1 cellular context compared by ENCODE assay signal in the genomic region with DNA sequence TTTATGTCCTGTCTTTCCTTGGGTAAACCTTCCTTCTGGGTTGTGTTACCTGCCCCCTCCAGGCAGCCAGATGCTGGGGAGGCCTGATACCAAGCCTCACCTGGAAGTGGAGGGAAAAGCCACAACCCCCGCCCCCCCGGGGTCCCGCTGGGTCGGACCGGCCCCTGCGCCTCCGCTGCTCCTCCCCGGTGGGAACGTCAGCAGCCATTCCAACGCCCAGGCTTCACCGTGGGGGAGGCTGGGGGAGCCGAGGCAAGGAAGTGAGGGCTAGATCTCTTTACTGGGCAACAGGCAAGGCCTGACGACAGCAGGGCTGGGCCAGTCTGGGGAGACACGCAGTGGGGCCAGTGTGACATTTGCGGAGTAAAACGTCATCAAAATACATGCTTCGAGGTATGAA.
TF ChIP-seq lines count a peak whose summit lies in the region.

No MANE protein-coding gene starts in this region.

TF ChIP-seq in HepG2, 621 proteins besides CTCF, POLR2A, EP300 and RAD21:
- TF ChIP-seq AGO2 (optimal IDR thresholded peaks at IDR 0.05; ENCODE audit: low read depth, low read length) (peak; percentile 22), MXI1 (IDR thresholded peaks at IDR 0.05; ENCODE audit: borderline replicate concordance, low read depth, low read length) (no peak)
TF ChIP-seq in HepG2: peak in this region for 1.
